ENCODE assay signal across 23 cellular contexts in genomic region chr1:98874828-98875227, GRCh38.
"Had no signal": no experiment of that assay in that cellular context is flagged by ENCODE, and none has a peak within 500 bp of the region (broad histone marks: within the 10 kb centered on the region; RNA-seq: fewer than 3 reads in every experiment).

No MANE protein-coding gene starts in this region.

- DNase-seq: activated CD4-positive, alpha-beta memory T cell treated with anti-CD3 and anti-CD28 coated beads for 36 hours; activated CD4-positive, alpha-beta T cell treated with anti-CD3 and anti-CD28 coated beads for 36 hours; activated CD4-positive, alpha-beta T cell treated with anti-CD3 and anti-CD28 coated beads, Interleukin-2, amount 10 ng/mL, durations not matched to agents 24 days and 14 days; activated CD4-positive, CD25-positive, alpha-beta regulatory T cell; activated CD4-positive, CD25-positive, alpha-beta regulatory T cell treated with anti-CD3 and anti-CD28 coated beads, Interleukin-2, amount 50 U/mL, for 72 hours; activated CD8-positive, alpha-beta memory T cell treated with anti-CD3 and anti-CD28 coated beads, Interleukin-2, amount 10 ng/mL, durations not matched to agents 7 days and 5 days; activated CD8-positive, alpha-beta memory T cell treated with anti-CD3 and anti-CD28 coated beads, Interleukin-2, amount 50 U/mL, for 4 hours; activated CD8-positive, alpha-beta T cell treated with anti-CD3 and anti-CD28 coated beads, Interleukin-2, amount 10 ng/mL, durations not matched to agents 7 days and 5 days; activated effector memory CD4-positive, alpha-beta T cell treated with anti-CD3 and anti-CD28 coated beads, Interleukin-2, amount 50 U/mL, for 16 hours; activated naive CD4-positive, alpha-beta T cell treated with anti-CD3 and anti-CD28 coated beads for 36 hours; activated T-cell treated with anti-CD3 and anti-CD28 coated beads, Interleukin-2, amount 50 U/mL, for 1 hour; amniotic stem cell; anterior cingulate cortex; brain microvascular endothelial cell; effector memory CD4-positive, alpha-beta T cell; endodermal cell; foreskin fibroblast; head of caudate nucleus; T-helper 2 cell had no signal

- H3K27ac Mint-ChIP-seq: activated CD4-positive, alpha-beta memory T cell treated with anti-CD3 and anti-CD28 coated beads for 36 hours; activated CD4-positive, alpha-beta T cell treated with anti-CD3 and anti-CD28 coated beads for 36 hours; activated CD4-positive, alpha-beta T cell treated with anti-CD3 and anti-CD28 coated beads, Interleukin-2, amount 10 ng/mL, durations not matched to agents 24 days and 14 days; activated CD8-positive, alpha-beta memory T cell treated with anti-CD3 and anti-CD28 coated beads, Interleukin-2, amount 10 ng/mL, durations not matched to agents 7 days and 5 days; activated CD8-positive, alpha-beta T cell treated with anti-CD3 and anti-CD28 coated beads, Interleukin-2, amount 10 ng/mL, durations not matched to agents 7 days and 5 days; activated naive CD4-positive, alpha-beta T cell treated with anti-CD3 and anti-CD28 coated beads for 36 hours; activated naive CD4-positive, alpha-beta T cell treated with anti-CD3 and anti-CD28 coated beads, Interleukin-2, amount 50 U/mL, for 24 hours; activated T-helper 2 cell treated with anti-CD3 and anti-CD28 coated beads, Interferon-gamma antibody, Interleukin-2, Interleukin-4, amounts not matched to agents 10 μg/mL and 5 μg/mL and 100 μg/mL, durations not matched to agents 14 hours and 24 hours and 36 hours; endodermal cell had no signal

- H3K27me3 Mint-ChIP-seq: activated CD4-positive, alpha-beta memory T cell treated with anti-CD3 and anti-CD28 coated beads for 36 hours; activated CD4-positive, alpha-beta T cell treated with anti-CD3 and anti-CD28 coated beads for 36 hours; activated CD8-positive, alpha-beta memory T cell treated with anti-CD3 and anti-CD28 coated beads, Interleukin-2, amount 10 ng/mL, durations not matched to agents 7 days and 5 days; activated naive CD4-positive, alpha-beta T cell treated with anti-CD3 and anti-CD28 coated beads, Interleukin-2, amount 50 U/mL, for 24 hours; central memory CD8-positive, alpha-beta T cell had no signal

- ATAC-seq: activated CD4-positive, alpha-beta T cell treated with anti-CD3 and anti-CD28 coated beads for 36 hours; activated CD8-positive, alpha-beta memory T cell treated with anti-CD3 and anti-CD28 coated beads, Interleukin-2, amount 10 ng/mL, durations not matched to agents 7 days and 5 days; activated CD8-positive, alpha-beta T cell treated with anti-CD3 and anti-CD28 coated beads, Interleukin-2, amount 10 ng/mL, durations not matched to agents 7 days and 5 days; esophagus mucosa had no signal

- H3K27ac ChIP-seq: brain microvascular endothelial cell had no signal

- H3K4me3 Mint-ChIP-seq: activated CD4-positive, alpha-beta memory T cell treated with anti-CD3 and anti-CD28 coated beads for 36 hours; activated CD4-positive, alpha-beta T cell treated with anti-CD3 and anti-CD28 coated beads for 36 hours; activated CD4-positive, alpha-beta T cell treated with anti-CD3 and anti-CD28 coated beads, Interleukin-2, amount 10 ng/mL, durations not matched to agents 24 days and 14 days; activated CD8-positive, alpha-beta memory T cell treated with anti-CD3 and anti-CD28 coated beads, Interleukin-2, amount 10 ng/mL, durations not matched to agents 7 days and 5 days; activated CD8-positive, alpha-beta T cell treated with anti-CD3 and anti-CD28 coated beads, Interleukin-2, amount 10 ng/mL, durations not matched to agents 7 days and 5 days; activated naive CD4-positive, alpha-beta T cell treated with anti-CD3 and anti-CD28 coated beads for 36 hours; activated naive CD4-positive, alpha-beta T cell treated with anti-CD3 and anti-CD28 coated beads, Interleukin-2, amount 50 U/mL, for 24 hours; central memory CD8-positive, alpha-beta T cell; endodermal cell had no signal

- H3K27me3 ChIP-seq: brain microvascular endothelial cell had no signal

- H3K36me3 ChIP-seq: brain microvascular endothelial cell had no signal
